Comparison of ENCODE assay signal across 14 cellular contexts in genomic region chr12:46523446-46523845, GRCh38.
A peak's percentile ranks its signal among the peaks of the same experiment; 100 is the strongest.
DNase-seq lines count a peak whose midpoint lies in the region; ATAC-seq, FAIRE-seq and TF ChIP-seq lines count a peak whose summit lies in the region.
"Had no signal": no experiment of that assay in that cellular context is flagged by ENCODE, and none has a peak within 500 bp of the region (broad histone marks: within the 10 kb centered on the region; RNA-seq: fewer than 3 reads in every experiment).

No MANE protein-coding gene starts in this region.

- H3K27me3 ChIP-seq in CD4-positive, CD25-positive, alpha-beta regulatory T cell (ENCODE audit: control insufficient read depth, insufficient read depth, low read length): no peaks in the 10 kb centered on the region
- H3K27me3 ChIP-seq in muscle layer of duodenum (ENCODE audit: low read depth, low read length) (no peaks in the 10 kb centered on the region), foreskin keratinocyte (no peaks in the 10 kb centered on the region), A673 (replicated peaks; ENCODE audit: insufficient read depth, low read depth, low read length, poor library complexity) (no peaks in the 10 kb centered on the region)
- H3K27me3 ChIP-seq: upper lobe of right lung had no signal

- no TSS peak for BruUV-seq in A673 (replicated peaks; lab: Mats Ljungman, UMichigan)

- DNase-seq in CD4-positive, CD25-positive, alpha-beta regulatory T cell: no peak
- DNase-seq in HTR-8/SVneo (ENCODE audit: insufficient read length, low spot score) (no peak), NCI-H1048 (lab: John Stamatoyannopoulos, UW) (no peak), foreskin keratinocyte (no peak), A673 (ENCODE audit: low spot score) (no peak)
- DNase-seq in activated naive CD8-positive, alpha-beta T cell treated with anti-CD3 and anti-CD28 coated beads for 36 hours: no peak
- DNase-seq: DMS79 treated with DMSO at 0.1 percent for 48 hours, NCI-H2029, SHP77, upper lobe of right lung had no signal

- H3K27ac Mint-ChIP-seq in CD4-positive, CD25-positive, alpha-beta regulatory T cell: peak overlapping the region; percentile 33 to 90 (median 88)
- peak overlapping the region; percentile 90 for H3K27ac Mint-ChIP-seq in activated naive CD8-positive, alpha-beta T cell treated with anti-CD3 and anti-CD28 coated beads for 36 hours
- H3K27ac Mint-ChIP-seq: GM23338 had no signal

- no peaks in the 10 kb centered on the region for H3K9me3 ChIP-seq in CD4-positive, CD25-positive, alpha-beta regulatory T cell (ENCODE audit: control insufficient read depth in 2 of 2, low read length in 2 of 2)
- no peaks in the 10 kb centered on the region for H3K9me3 ChIP-seq in muscle layer of duodenum (ENCODE audit: control insufficient read depth in 1 of 2, low read length in 2 of 2)
- no peaks in the 10 kb centered on the region for H3K9me3 ChIP-seq in A673 (ENCODE audit: low read depth, low read length, poor library complexity, severe bottlenecking)
- H3K9me3 ChIP-seq: upper lobe of right lung had no signal

- H3K36me3 Mint-ChIP-seq in CD4-positive, CD25-positive, alpha-beta regulatory T cell: peaks cover 3% of the 10 kb centered on the region
- H3K36me3 Mint-ChIP-seq in activated naive CD8-positive, alpha-beta T cell treated with anti-CD3 and anti-CD28 coated beads for 36 hours: peaks cover 9% of the 10 kb centered on the region

- H3K4me3 Mint-ChIP-seq in CD4-positive, CD25-positive, alpha-beta regulatory T cell: peak overlapping the region; percentile 3 to 72 (median 32)
- peak overlapping the region; percentile 67 for H3K4me3 Mint-ChIP-seq in activated naive CD8-positive, alpha-beta T cell treated with anti-CD3 and anti-CD28 coated beads for 36 hours
- H3K4me3 Mint-ChIP-seq: GM23338, neural crest cell had no signal

- H3K27ac ChIP-seq in CD4-positive, CD25-positive, alpha-beta regulatory T cell (ENCODE audit: insufficient read depth, low read length, poor library complexity, severe bottlenecking): peak overlapping the region; percentile 25
- H3K27ac ChIP-seq in muscle layer of duodenum (ENCODE audit: low read length): peak overlapping the region; percentile 72
- H3K27ac ChIP-seq in foreskin keratinocyte: no peak overlapping the region
- H3K27ac ChIP-seq in A673 (ENCODE audit: low read depth, low read length, poor library complexity, severe bottlenecking): no peak overlapping the region

- H3K36me3 ChIP-seq in CD4-positive, CD25-positive, alpha-beta regulatory T cell (ENCODE audit: control insufficient read depth, insufficient read depth, low read length): no peaks in the 10 kb centered on the region
- H3K36me3 ChIP-seq in muscle layer of duodenum (ENCODE audit: control insufficient read depth in 1 of 2, insufficient read depth in 2 of 2, low read length in 2 of 2) (no peaks in the 10 kb centered on the region), A673 (ENCODE audit: insufficient read depth, low read length, poor library complexity, severe bottlenecking) (no peaks in the 10 kb centered on the region)
- H3K36me3 ChIP-seq: upper lobe of right lung had no signal

- POLR2A ChIA-PET in A673 (lab: Charles Lee; ENCODE audit: low non-redundant PET): no interaction called here

- peaks cover 0 to 3% (median 0%) of the 10 kb centered on the region in 7 donors for H3K9me3 Mint-ChIP-seq in CD4-positive, CD25-positive, alpha-beta regulatory T cell
- H3K9me3 Mint-ChIP-seq in activated naive CD8-positive, alpha-beta T cell treated with anti-CD3 and anti-CD28 coated beads for 36 hours: peaks cover 5% of the 10 kb centered on the region

- peak; percentile 58 for FAIRE-seq in HTR-8/SVneo (lab: Jason Lieb, UNC)

- H3K4me1 ChIP-seq in CD4-positive, CD25-positive, alpha-beta regulatory T cell (ENCODE audit: control insufficient read depth, insufficient read depth, low read length, poor library complexity, severe bottlenecking): peaks cover 17% of the 10 kb centered on the region
- H3K4me1 ChIP-seq in muscle layer of duodenum (ENCODE audit: control insufficient read depth in 1 of 2, insufficient read depth in 2 of 2, low read length in 2 of 2) (peaks cover 7 to 19% of the 10 kb centered on the region in 2 donors), foreskin keratinocyte (peaks cover 9% of the 10 kb centered on the region), A673 (ENCODE audit: insufficient read depth, low read length, poor library complexity, severe bottlenecking) (peaks cover 10% of the 10 kb centered on the region)

- intact Hi-C loops in A673 (cut with micrococcal nuclease; ENCODE audit: unreplicated experiment): no loop called here

- TF ChIP-seq CTCF in foreskin keratinocyte (conservative IDR thresholded peaks at IDR 0.05): no peak
- TF ChIP-seq CTCF in A673 (conservative IDR thresholded peaks at IDR 0.05; ENCODE audit: low read depth, low read length): no peak

- ATAC-seq in CD4-positive, CD25-positive, alpha-beta regulatory T cell (ENCODE audit: low read depth in 2 of 2): no peak
- ATAC-seq in GM18867 (IDR thresholded peaks at IDR 0.05; ENCODE audit: unreplicated experiment) (no peak), foreskin keratinocyte (no peak)
- ATAC-seq: GM23338 had no signal

- H3K4me1 Mint-ChIP-seq in CD4-positive, CD25-positive, alpha-beta regulatory T cell: peaks cover 4 to 32% (median 20%) of the 10 kb centered on the region in 4 donors
- peaks cover 34% of the 10 kb centered on the region for H3K4me1 Mint-ChIP-seq in activated naive CD8-positive, alpha-beta T cell treated with anti-CD3 and anti-CD28 coated beads for 36 hours

- peaks cover 4% of the 10 kb centered on the region for H3K27me3 Mint-ChIP-seq in CD4-positive, CD25-positive, alpha-beta regulatory T cell
- no peaks in the 10 kb centered on the region for H3K27me3 Mint-ChIP-seq in activated naive CD8-positive, alpha-beta T cell treated with anti-CD3 and anti-CD28 coated beads for 36 hours

- H3K4me3 ChIP-seq in CD4-positive, CD25-positive, alpha-beta regulatory T cell (ENCODE audit: low read depth, low read length): peak overlapping the region; percentile 77
- H3K4me3 ChIP-seq in muscle layer of duodenum (ENCODE audit: low read depth in 1 of 2, low read length in 2 of 2): peak overlapping the region in 1 of 2 donors; percentile 10
- H3K4me3 ChIP-seq in A673 (ENCODE audit: low read depth, low read length, poor library complexity, severe bottlenecking): no peak overlapping the region
- H3K4me3 ChIP-seq: GM23338, upper lobe of right lung had no signal

- CTCF ChIA-PET in A673 (lab: Charles Lee): no interaction called here

Comparison
In these comparisons a context has a peak if more than half of its experiments do, and no peak if none do; other contexts are left out.
1. H3K27ac ChIP-seq: peak in CD4-positive, CD25-positive, alpha-beta regulatory T cell (single experiment) and muscle layer of duodenum (single experiment); none in foreskin keratinocyte (single experiment) and A673 (single experiment).